8 cellular contexts compared by ENCODE assay signal in genomic region chr2:8477511-8478132, GRCh38.
DNase-seq lines count a peak whose midpoint lies in the region; ATAC-seq and TF ChIP-seq lines count a peak whose summit lies in the region.

No MANE protein-coding gene starts in this region.

- no peaks in the 10 kb centered on the region for H3K4me1 Mint-ChIP-seq in glutamatergic neuron (ENCODE audit: low read depth, unreplicated experiment)

- peak overlapping the region; percentile 64 for H3K27ac ChIP-seq in SU-DHL-6 (ENCODE audit: low read depth, low read length)

- peaks cover 2% of the 10 kb centered on the region for H3K9me3 Mint-ChIP-seq in glutamatergic neuron (ENCODE audit: unreplicated experiment)

- DNase-seq in AG10803 (ENCODE audit: low read depth) (peak; percentile 10), mucosa of descending colon (no peak), NCI-H526 treated with DMSO at 0.1 percent for 48 hours (lab: John Stamatoyannopoulos, UW) (no peak), glutamatergic neuron (no peak), NCI-H128 (lab: John Stamatoyannopoulos, UW; ENCODE audit: unreplicated experiment) (no peak)

- no peak overlapping the region for H3K4me3 ChIP-seq in AG10803 (ENCODE audit: low read length)
- H3K4me3 ChIP-seq in SU-DHL-6 (ENCODE audit: insufficient read depth, low read length, poor library complexity, severe bottlenecking) = peak overlapping the region; percentile 20
- H3K4me3 ChIP-seq in mucosa of descending colon = no peak overlapping the region

- no peaks in the 10 kb centered on the region for H3K27me3 ChIP-seq in SU-DHL-6 (ENCODE audit: low read length)

- H3F3A ChIP-seq in SU-DHL-6 (ENCODE audit: insufficient read depth) = no peaks in the 10 kb centered on the region

- H4K20me1 ChIP-seq in SU-DHL-6 (ENCODE audit: low read depth, low read length) = no peaks in the 10 kb centered on the region

- H2AFZ ChIP-seq in SU-DHL-6 (ENCODE audit: low read depth, low read length, severe bottlenecking) = peak overlapping the region; percentile 15

- no peaks in the 10 kb centered on the region for H3K79me2 ChIP-seq in SU-DHL-6 (ENCODE audit: insufficient read depth, low read length)

- no peaks in the 10 kb centered on the region for H3K36me3 ChIP-seq in SU-DHL-6 (ENCODE audit: low read length)
- no peaks in the 10 kb centered on the region for H3K36me3 ChIP-seq in mucosa of descending colon (ENCODE audit: low read depth)

- no peaks in the 10 kb centered on the region for H3K9me2 ChIP-seq in SU-DHL-6 (replicated peaks; ENCODE audit: insufficient read depth, low read length)

- no peaks in the 10 kb centered on the region for H3K27me3 Mint-ChIP-seq in glutamatergic neuron (ENCODE audit: unreplicated experiment)

- H3K4me3 Mint-ChIP-seq in glutamatergic neuron (ENCODE audit: unreplicated experiment) = no peak overlapping the region

- ATAC-seq in GM18873 (IDR thresholded peaks at IDR 0.05; ENCODE audit: low FRiP score, unreplicated experiment) (peak; percentile 68), HG03095 (IDR thresholded peaks at IDR 0.05; ENCODE audit: unreplicated experiment) (peak; percentile 42), mucosa of descending colon (peak; percentile 4)

- intact Hi-C loops in mucosa of descending colon (cut with DNase I, micrococcal nuclease) = no loop called here

- no peak overlapping the region for H3K27ac Mint-ChIP-seq in glutamatergic neuron (ENCODE audit: unreplicated experiment)

- peak overlapping the region; percentile 30 for H3K9ac ChIP-seq in SU-DHL-6 (ENCODE audit: low read length)

- peaks cover 44% of the 10 kb centered on the region for H3K4me1 ChIP-seq in mucosa of descending colon (ENCODE audit: low read depth)

- H3K9me3 ChIP-seq in SU-DHL-6 (ENCODE audit: insufficient read depth, low read length) (no peaks in the 10 kb centered on the region), mucosa of descending colon (no peaks in the 10 kb centered on the region)

- TF ChIP-seq CTCF in AG10803 (conservative IDR thresholded peaks at IDR 0.05; ENCODE audit: low read length) = no peak
- no peak for TF ChIP-seq CTCF in SU-DHL-6 (IDR thresholded peaks at IDR 0.05; ENCODE audit: insufficient read depth, low read length, poor library complexity, severe bottlenecking)
- no peak for TF ChIP-seq CTCF in mucosa of descending colon (IDR thresholded peaks at IDR 0.05)
- TF ChIP-seq CTCF in glutamatergic neuron (IDR thresholded peaks at IDR 0.05; ENCODE audit: partially characterized antibody, unreplicated experiment) = no peak

- no peaks in the 10 kb centered on the region for H3K36me3 Mint-ChIP-seq in glutamatergic neuron (ENCODE audit: unreplicated experiment)

- peak overlapping the region; percentile 56 for H3K4me2 ChIP-seq in SU-DHL-6 (ENCODE audit: low read depth, low read length, poor library complexity, severe bottlenecking)

Comparison
In these comparisons a context has a peak if more than half of its experiments do, and no peak if none do; other contexts are left out.
1. ATAC-seq: peak in every context shown above with its lines; median percentile 68 in GM18873; 42 in HG03095; 4 in mucosa of descending colon.